In the genomic region with DNA sequence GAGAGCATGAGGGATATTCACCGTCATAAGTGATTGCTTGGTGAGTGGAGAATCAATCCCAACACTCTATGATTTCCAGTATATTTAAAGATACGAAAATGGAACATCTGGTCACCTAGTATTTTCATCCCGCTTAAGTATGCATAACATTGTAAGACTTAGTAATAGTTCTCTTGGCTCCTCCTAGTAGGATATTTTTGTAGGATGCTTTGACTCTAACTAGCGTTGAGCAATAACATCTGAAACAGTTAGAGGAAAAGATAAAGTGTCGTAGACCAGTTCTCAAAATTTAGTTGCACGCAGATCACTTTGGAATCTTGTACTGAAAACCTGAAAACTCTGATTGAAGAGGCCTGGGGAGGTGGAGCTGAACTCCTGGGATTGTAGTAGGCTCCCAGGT, we compare ENCODE assay signal across 19 cellular contexts.
"Had no signal": no experiment of that assay in that cellular context is flagged by ENCODE, and none has a peak within 500 bp of the region (broad histone marks: within the 10 kb centered on the region; RNA-seq: fewer than 3 reads in every experiment).

No MANE protein-coding gene starts in this region.

- H3K27ac Mint-ChIP-seq: activated B cell treated with CpG ODN at 0.5 μM for 24 hours; activated naive CD4-positive, alpha-beta T cell treated with anti-CD3 and anti-CD28 coated beads for 36 hours; stimulated activated naive B cell treated with anti-CD40 and anti-IgM and Interleukin-4, amounts not matched to agents 10 μg/mL and 1 μg/mL and 100 μg/mL, for 72 hours had no signal

- H3K36me3 ChIP-seq: brain microvascular endothelial cell, neutrophil, upper lobe of right lung had no signal

- H3K4me1 ChIP-seq: parathyroid adenoma had no signal

- DNase-seq: activated B cell treated with CpG ODN at 0.5 μM for 24 hours; activated CD4-positive, alpha-beta T cell treated with anti-CD3 and anti-CD28 coated beads for 4 hours; activated CD4-positive, alpha-beta T cell treated with anti-CD3 and anti-CD28 coated beads, Interleukin-2, amount 50 U/mL, for 48 hours; activated CD8-positive, alpha-beta memory T cell treated with anti-CD3 and anti-CD28 coated beads, Interleukin-2, amount 50 U/mL, for 48 hours; activated naive CD4-positive, alpha-beta T cell treated with anti-CD3 and anti-CD28 coated beads for 36 hours; activated T-cell treated with anti-CD3 and anti-CD28 coated beads, Interleukin-2, amount 50 U/mL, for 48 hours; amygdala; brain microvascular endothelial cell; central memory CD4-positive, alpha-beta T cell; effector memory CD4-positive, alpha-beta T cell; heart left ventricle; stimulated activated CD4-positive, alpha-beta T cell treated with anti-CD3 and anti-CD28 coated beads, Interleukin-2, amount 100 ng/mL, for 48 hours; stimulated activated CD8-positive, alpha-beta memory T cell treated with anti-CD3 and anti-CD28 coated beads, Interleukin-4, amount 100 ng/mL, for 48 hours; stimulated activated naive B cell treated with anti-CD40 and anti-IgM and Interleukin-4, amounts not matched to agents 10 μg/mL and 1 μg/mL and 100 μg/mL, for 72 hours; T1000; upper lobe of right lung had no signal

- H3K79me2 ChIP-seq: parathyroid adenoma had no signal

- H2AFZ ChIP-seq: parathyroid adenoma had no signal

- H3K27me3 Mint-ChIP-seq: activated B cell treated with CpG ODN at 0.5 μM for 24 hours; stimulated activated naive B cell treated with anti-CD40 and anti-IgM and Interleukin-4, amounts not matched to agents 10 μg/mL and 1 μg/mL and 100 μg/mL, for 72 hours had no signal

- H3K9ac ChIP-seq: parathyroid adenoma had no signal

- H3K4me3 Mint-ChIP-seq: activated B cell treated with CpG ODN at 0.5 μM for 24 hours; activated naive CD4-positive, alpha-beta T cell treated with anti-CD3 and anti-CD28 coated beads for 36 hours; nephron; stimulated activated naive B cell treated with anti-CD40 and anti-IgM and Interleukin-4, amounts not matched to agents 10 μg/mL and 1 μg/mL and 100 μg/mL, for 72 hours had no signal

- H3K27ac ChIP-seq: brain microvascular endothelial cell, neutrophil, parathyroid adenoma, upper lobe of right lung had no signal

- H3K4me3 ChIP-seq: heart left ventricle, upper lobe of right lung had no signal

- H3K27me3 ChIP-seq: brain microvascular endothelial cell, heart left ventricle, upper lobe of right lung had no signal
